ENCODE assay signal across 27 cellular contexts in genomic region chr9:254516-254915, GRCh38. TPM values are rescaled to one million over a fixed set of nuclear protein-coding genes. Genes with fewer than 3 reads are reported as not detected.
DNase-seq lines count a peak whose midpoint lies in the region; ATAC-seq, FAIRE-seq and TF ChIP-seq lines count a peak whose summit lies in the region.
"Had no signal": no experiment of that assay in that cellular context is flagged by ENCODE, and none has a peak within 500 bp of the region (broad histone marks: within the 10 kb centered on the region; RNA-seq: fewer than 3 reads in every experiment).

No MANE protein-coding gene starts in this region.

- no peaks in the 10 kb centered on the region for H3K9me3 ChIP-seq in A549

- POLR2A ChIA-PET in A549 (lab: Yijun Ruan, JAX), result no interaction called here

- no peaks in the 10 kb centered on the region for H3K27me3 Mint-ChIP-seq in nephron (ENCODE audit: low read depth)

- H3K9me3 Mint-ChIP-seq in nephron, result no peaks in the 10 kb centered on the region
- H3K9me3 Mint-ChIP-seq: CD4-positive, alpha-beta T cell had no signal

- no peaks in the 10 kb centered on the region for H3K4me1 ChIP-seq in A549

- no peak overlapping the region for H3K4me3 Mint-ChIP-seq in nephron
- H3K4me3 Mint-ChIP-seq: CD4-positive, alpha-beta T cell had no signal

- no peak overlapping the region for H3K4me2 ChIP-seq in A549
- H3K4me2 ChIP-seq: BLaER1 treated with 17β-estradiol and CSF1 and Interleukin-3, amounts not matched to agents 10 nM and 100 nM had no signal

- no peak for TF ChIP-seq EP300 in A549 (IDR thresholded peaks at IDR 0.05)
- TF ChIP-seq EP300 in Ishikawa (IDR thresholded peaks at IDR 0.05; ENCODE audit: borderline replicate concordance), result peak; percentile 88

- FAIRE-seq in A549 (lab: Jason Lieb, UNC), result peak; percentile 13
- FAIRE-seq: GM12891 had no signal

- no peaks in the 10 kb centered on the region for H3K4me1 Mint-ChIP-seq in nephron

- DNase-seq in A549 (ENCODE audit: low read depth in 1 of 2, low spot score in 1 of 2) (no peak), epithelial cell of proximal tubule (ENCODE audit: low read depth) (peak; percentile 94), NAMALWA (ENCODE audit: low spot score) (no peak), SIG-M5 (lab: John Stamatoyannopoulos, UW) (no peak)
- DNase-seq in activated effector memory CD4-positive, alpha-beta T cell treated with anti-CD3 and anti-CD28 coated beads, Interleukin-2, amount 50 U/mL, for 16 hours, result no peak
- DNase-seq: AML-193; CD4-positive, alpha-beta T cell; DMS79; GF-D8; HCEC 1CT; Kasumi-1; MV-4-11; NCI-H1105 treated with DMSO at 0.1 percent for 48 hours; NCI-H146; NCI-H1930; NCI-H446; NCI-H524 treated with DMSO at 0.1 percent for 48 hours; NCI-H774; Right ventricle myocardium superior; RPMI8226 had no signal

- ATAC-seq in A549, result no peak
- no peak for ATAC-seq in HG03139 (IDR thresholded peaks at IDR 0.05; ENCODE audit: unreplicated experiment)

- H3K27ac ChIP-seq in A549, result no peak overlapping the region
- H3K27ac ChIP-seq: BLaER1 treated with 17β-estradiol and CSF1 and Interleukin-3, amounts not matched to agents 10 nM and 100 nM had no signal

- no peak for TF ChIP-seq CTCF in A549 (IDR thresholded peaks at IDR 0.05)
- peak; percentile 24 for TF ChIP-seq CTCF in epithelial cell of proximal tubule (conservative IDR thresholded peaks at IDR 0.05; ENCODE audit: low read depth, low read length)
- no peak for TF ChIP-seq CTCF in nephron (IDR thresholded peaks at IDR 0.05; ENCODE audit: unreplicated experiment in 3 of 3)

- TF ChIP-seq RAD21 in A549 (conservative IDR thresholded peaks at IDR 0.05 in 1 of 2, IDR thresholded peaks at IDR 0.05 in 1 of 2) (no peak), Ishikawa (IDR thresholded peaks at IDR 0.05; ENCODE audit: low read depth) (no peak)

- TF ChIP-seq POLR2A in A549 (IDR thresholded peaks at IDR 0.05; ENCODE audit: low read length), result no peak

- H3K36me3 Mint-ChIP-seq in nephron (ENCODE audit: low read depth), result no peaks in the 10 kb centered on the region

- CTCF ChIA-PET in A549 (lab: Yijun Ruan, JAX), result no interaction called here

- H3K27ac Mint-ChIP-seq in nephron, result peak overlapping the region in 2 of 3 experiments; percentile 67 to 81
- H3K27ac Mint-ChIP-seq: CD4-positive, alpha-beta T cell had no signal

- H3K4me3 ChIP-seq in A549, result no peak overlapping the region
- H3K4me3 ChIP-seq in epithelial cell of proximal tubule (ENCODE audit: low read depth, low read length), result no peak overlapping the region
- H3K4me3 ChIP-seq: BLaER1 treated with 17β-estradiol and CSF1 and Interleukin-3, amounts not matched to agents 10 nM and 100 nM had no signal

- WGBS in A549 (ENCODE audit: missing lambda C conversion rate), result 1% methylated on average over 4 of the region's 4 CpGs

TF ChIP-seq in A549, 52 proteins besides CTCF, POLR2A, EP300 and RAD21:
- TF ChIP-seq TP53 (CRISPR knock-in tag; IDR thresholded peaks at IDR 0.05), result no peak
- TF ChIP-seq PHF8 (IDR thresholded peaks at IDR 0.05; ENCODE audit: borderline replicate concordance, low read depth), result no peak
- no peak for TF ChIP-seq CHD2 (IDR thresholded peaks at IDR 0.05; ENCODE audit: low read length, partially characterized antibody)
- TF ChIP-seq CHD4 (IDR thresholded peaks at IDR 0.05; ENCODE audit: borderline replicate concordance), result no peak
- TF ChIP-seq FOSB (CRISPR knock-in tag; IDR thresholded peaks at IDR 0.05), result no peak
- no peak for TF ChIP-seq RFX5 (IDR thresholded peaks at IDR 0.05)
- TF ChIP-seq TFCP2L1 (CRISPR knock-in tag; IDR thresholded peaks at IDR 0.05), result no peak
- TF ChIP-seq RCOR1 (IDR thresholded peaks at IDR 0.05; ENCODE audit: low read depth, low read length), result no peak
- TF ChIP-seq NFE2L2 (conservative IDR thresholded peaks at IDR 0.05; ENCODE audit: low read length), result no peak
- TF ChIP-seq CBX2 (IDR thresholded peaks at IDR 0.05; ENCODE audit: borderline replicate concordance, low read depth), result no peak

TF ChIP-seq in Ishikawa, 13 proteins besides CTCF, POLR2A, EP300 and RAD21:
- TF ChIP-seq YY1 (IDR thresholded peaks at IDR 0.05; ENCODE audit: low read depth) (no peak), CEBPB (IDR thresholded peaks at IDR 0.05) (no peak; the same call in 1 of the 2 replicates), FOXM1 (IDR thresholded peaks at IDR 0.05; ENCODE audit: borderline replicate concordance, low read depth) (peak; percentile 83), TCF12 (IDR thresholded peaks at IDR 0.05; ENCODE audit: low read depth) (peak; percentile 85), TAF1 (IDR thresholded peaks at IDR 0.05; ENCODE audit: low read depth) (no peak), TEAD4 (IDR thresholded peaks at IDR 0.05) (peak; percentile 78), MAX (IDR thresholded peaks at IDR 0.05) (no peak; the same call in 1 of the 2 replicates), NFIC (IDR thresholded peaks at IDR 0.05) (peak; percentile 62), ZBTB7A (IDR thresholded peaks at IDR 0.05; ENCODE audit: low read depth) (no peak), USF1 (IDR thresholded peaks at IDR 0.05) (no peak), REST (IDR thresholded peaks at IDR 0.05; ENCODE audit: low read depth) (no peak), CREB1 (IDR thresholded peaks at IDR 0.05; ENCODE audit: low read depth) (no peak), EGR1 (IDR thresholded peaks at IDR 0.05) (no peak)

RNA-seq across cellular contexts. Expression of gene DOCK8, which starts 39.9 kb away (rescaled TPM):
- polyA plus RNA-seq in A549 (2011; rRNA removed), result 0.68 and 0.83 TPM in 2 replicates
- 0.11 and 0.17 TPM in 2 replicates for polyA plus RNA-seq in A549 (2012; cell fraction: cytosol; rRNA removed)
- 0.12 and 0.18 TPM in 2 replicates for polyA plus RNA-seq in A549 (2012; cell fraction: nucleus; rRNA removed)
- 0.18 to 0.54 TPM (median 0.27 TPM) in 3 replicates for polyA plus RNA-seq in A549 (2017; fragmentation: RNase III; extraction: RNeasy Plus Mini Kit Qiagen cat#74134 plus additional on column Dnase treatment)
- 0.91 and 1.1 TPM in 2 replicates for polyA minus RNA-seq in A549 (2011; rRNA and poly(A)+ RNA removed)
- total RNA-seq in epithelial cell of proximal tubule, result 0.51 and 0.92 TPM in 2 replicates
- total RNA-seq: A172, HT-29 had no signal
